In the genomic region with DNA sequence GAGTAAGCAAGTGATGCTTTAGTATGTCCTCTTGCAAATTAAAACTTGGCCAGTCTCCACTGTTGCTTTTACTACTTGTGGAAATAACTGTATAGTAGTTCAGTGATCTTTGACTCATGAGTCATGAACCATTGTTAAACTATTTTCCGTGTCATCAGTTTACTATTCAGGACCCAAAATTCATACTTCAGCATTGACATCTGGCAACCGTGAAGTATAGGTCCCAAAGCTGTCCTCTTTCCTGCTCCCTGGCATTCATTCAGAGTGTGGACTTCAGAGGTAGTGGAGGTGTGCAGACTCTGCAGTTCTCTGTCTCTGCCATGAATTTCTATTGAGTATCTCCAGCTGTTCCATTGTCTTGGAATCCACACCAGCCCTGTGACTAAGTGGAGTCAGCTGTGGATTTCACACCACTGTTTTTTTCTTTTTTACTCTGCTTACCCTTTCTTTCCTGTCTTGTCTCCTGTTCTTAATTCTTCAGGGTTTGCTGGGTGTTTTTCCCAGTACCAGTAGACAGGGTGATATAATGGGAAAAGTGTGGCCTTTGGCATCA, we compare ENCODE assay signal across 13 cellular contexts. TPM values are rescaled to one million over a fixed set of nuclear protein-coding genes. Genes with fewer than 3 reads are reported as not detected.
DNase-seq lines count a peak whose midpoint lies in the region; ATAC-seq and TF ChIP-seq lines count a peak whose summit lies in the region.
"Had no signal": no experiment of that assay in that cellular context is flagged by ENCODE, and none has a peak within 500 bp of the region (broad histone marks: within the 10 kb centered on the region; RNA-seq: fewer than 3 reads in every experiment).

No MANE protein-coding gene starts in this region.

- H3K4me1 Mint-ChIP-seq in GM23338: peaks cover 8% of the 10 kb centered on the region

- no peaks in the 10 kb centered on the region for H3K9me3 Mint-ChIP-seq in GM23338
- H3K9me3 Mint-ChIP-seq: natural killer cell had no signal

- no peak overlapping the region for H3K27ac Mint-ChIP-seq in GM23338
- H3K27ac Mint-ChIP-seq: natural killer cell had no signal

- no peaks in the 10 kb centered on the region for H3K9me3 ChIP-seq in osteoblast (ENCODE audit: low read depth, low read length)
- H3K9me3 ChIP-seq in WERI-Rb-1 (ENCODE audit: severe bottlenecking): no peaks in the 10 kb centered on the region

- no peaks in the 10 kb centered on the region for H3K9me2 ChIP-seq in GM23338 (ENCODE audit: insufficient read depth)

- no peaks in the 10 kb centered on the region for H3F3A ChIP-seq in GM23338 (replicated peaks; ENCODE audit: low read depth)

- no peaks in the 10 kb centered on the region for H3K27me3 Mint-ChIP-seq in GM23338 (ENCODE audit: insufficient read depth, low read depth, poor library complexity)

- H3K27me3 ChIP-seq in GM23338 (ENCODE audit: insufficient read depth) (peaks cover 3% of the 10 kb centered on the region), osteoblast (ENCODE audit: insufficient read depth, low read length) (no peaks in the 10 kb centered on the region), WERI-Rb-1 (ENCODE audit: insufficient read depth, low read depth, severe bottlenecking) (no peaks in the 10 kb centered on the region)

- no peak overlapping the region for H2AFZ ChIP-seq in GM23338
- no peak overlapping the region for H2AFZ ChIP-seq in osteoblast (ENCODE audit: low read length)

- no peak overlapping the region for H3K4me3 Mint-ChIP-seq in GM23338
- H3K4me3 Mint-ChIP-seq: natural killer cell had no signal

- no peak overlapping the region for H3K27ac ChIP-seq in GM23338 (ENCODE audit: low read depth)
- no peak overlapping the region for H3K27ac ChIP-seq in osteoblast (ENCODE audit: low read depth, low read length)
- H3K27ac ChIP-seq in WERI-Rb-1: no peak overlapping the region

- ATAC-seq in GM23338 (peak; percentile 24; the same call in 1 of the 3 replicates), SK-N-SH treated with all-trans-retinoic acid at 6 μM for 48 hours (peak; percentile 44)
- ATAC-seq: GM12878, natural killer cell had no signal

- H3K4me1 ChIP-seq in GM23338 (ENCODE audit: insufficient read depth): peaks cover 8% of the 10 kb centered on the region; the same call in 1 of the 2 replicates
- peaks cover 9% of the 10 kb centered on the region for H3K4me1 ChIP-seq in osteoblast (ENCODE audit: insufficient read depth, low read length)

- DNase-seq in GM23338 (ENCODE audit: low spot score): no peak
- DNase-seq in fibroblast of pulmonary artery (ENCODE audit: low read depth): peak; percentile 69
- DNase-seq in osteoblast (ENCODE audit: insufficient read length, low spot score, missing footprints): peak; percentile 76
- no peak for DNase-seq in globus pallidus (ENCODE audit: low spot score)
- DNase-seq in T-helper 2 cell: no peak
- DNase-seq in NCI-H2081 (lab: John Stamatoyannopoulos, UW): no peak
- no peak for DNase-seq in WERI-Rb-1
- DNase-seq: activated CD4-positive, alpha-beta T cell treated with anti-CD3 and anti-CD28 coated beads for 48 hours; activated gamma-delta T cell treated with Interleukin-2 at 50 U/mL for 16 hours; natural killer cell; NCI-H345 had no signal

- no peaks in the 10 kb centered on the region for H3K36me3 Mint-ChIP-seq in GM23338 (ENCODE audit: low read depth)
- H3K36me3 Mint-ChIP-seq: natural killer cell had no signal

- H4K20me1 ChIP-seq in GM23338 (replicated peaks; ENCODE audit: insufficient read depth) (no peaks in the 10 kb centered on the region), osteoblast (ENCODE audit: insufficient read depth, low read length) (peaks cover 18% of the 10 kb centered on the region)

- H3K4me2 ChIP-seq in GM23338: no peak overlapping the region
- H3K4me2 ChIP-seq in osteoblast (ENCODE audit: insufficient read depth, low read length): peak overlapping the region; percentile 34

- TF ChIP-seq CTCF in GM23338 (conservative IDR thresholded peaks at IDR 0.05; ENCODE audit: low read depth in 2 of 2) (no peak), fibroblast of pulmonary artery (IDR thresholded peaks at IDR 0.05; ENCODE audit: low read length, missing control alignments) (no peak), osteoblast (IDR thresholded peaks at IDR 0.05; ENCODE audit: extremely low read depth, low read depth, low read length) (no peak), WERI-Rb-1 (IDR thresholded peaks at IDR 0.05; ENCODE audit: low read depth, low read length) (no peak)

- H3K79me2 ChIP-seq in GM23338 (replicated peaks; ENCODE audit: insufficient read depth) (no peaks in the 10 kb centered on the region), osteoblast (ENCODE audit: insufficient read depth, low read length) (no peaks in the 10 kb centered on the region)

- H3K36me3 ChIP-seq in GM23338 (ENCODE audit: insufficient read depth) (no peaks in the 10 kb centered on the region), osteoblast (ENCODE audit: insufficient read depth, low read length) (no peaks in the 10 kb centered on the region), WERI-Rb-1 (no peaks in the 10 kb centered on the region)

- H3K4me3 ChIP-seq in GM23338 (no peak overlapping the region), fibroblast of pulmonary artery (replicated peaks; ENCODE audit: low read depth, low read length) (no peak overlapping the region), osteoblast (ENCODE audit: insufficient read depth, low read length) (no peak overlapping the region), WERI-Rb-1 (ENCODE audit: low read depth, low read length) (no peak overlapping the region)
- H3K4me3 ChIP-seq: GM12878 had no signal

TF ChIP-seq in GM23338, 12 proteins besides CTCF, POLR2A, EP300 and RAD21 (continues in another document):
- TF ChIP-seq EZH2 (IDR thresholded peaks at IDR 0.05; ENCODE audit: low read depth, unreplicated experiment) (no peak), REST (IDR thresholded peaks at IDR 0.05; ENCODE audit: unreplicated experiment) (no peak), CREB1 (CRISPR knock-in tag; IDR thresholded peaks at IDR 0.05; ENCODE audit: low read depth) (no peak)

TF ChIP-seq in SK-N-SH treated with all-trans-retinoic acid at 6 μM for 48 hours, 23 proteins besides CTCF, POLR2A, EP300 and RAD21 (continues in another document):
- TF ChIP-seq, protein P1, sequence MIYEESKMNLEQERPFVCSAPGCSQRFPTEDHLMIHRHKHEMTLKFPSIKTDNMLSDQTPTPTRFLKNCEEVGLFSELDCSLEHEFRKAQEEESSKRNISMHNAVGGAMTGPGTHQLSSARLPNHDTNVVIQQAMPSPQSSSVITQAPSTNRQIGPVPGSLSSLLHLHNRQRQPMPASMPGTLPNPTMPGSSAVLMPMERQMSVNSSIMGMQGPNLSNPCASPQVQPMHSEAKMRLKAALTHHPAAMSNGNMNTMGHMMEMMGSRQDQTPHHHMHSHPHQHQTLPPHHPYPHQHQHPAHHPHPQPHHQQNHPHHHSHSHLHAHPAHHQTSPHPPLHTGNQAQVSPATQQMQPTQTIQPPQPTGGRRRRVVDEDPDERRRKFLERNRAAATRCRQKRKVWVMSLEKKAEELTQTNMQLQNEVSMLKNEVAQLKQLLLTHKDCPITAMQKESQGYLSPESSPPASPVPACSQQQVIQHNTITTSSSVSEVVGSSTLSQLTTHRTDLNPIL (CRISPR knock-in tag; IDR thresholded peaks at IDR 0.05; ENCODE audit: low read depth): no peak
- TF ChIP-seq GLIS3 (CRISPR knock-in tag; IDR thresholded peaks at IDR 0.05) (no peak), PPARA (CRISPR knock-in tag; IDR thresholded peaks at IDR 0.05; ENCODE audit: borderline replicate concordance) (no peak), ARNTL (CRISPR knock-in tag; IDR thresholded peaks at IDR 0.05; ENCODE audit: borderline replicate concordance, low read depth) (no peak), TCF4 (CRISPR knock-in tag; IDR thresholded peaks at IDR 0.05; ENCODE audit: borderline replicate concordance) (no peak), RARB (CRISPR knock-in tag; IDR thresholded peaks at IDR 0.05) (no peak), ISL1 (CRISPR knock-in tag; IDR thresholded peaks at IDR 0.05) (no peak), ZFP3 (CRISPR knock-in tag; IDR thresholded peaks at IDR 0.05) (no peak), ZFP30 (CRISPR knock-in tag; IDR thresholded peaks at IDR 0.05) (no peak), ZC3H10 (CRISPR knock-in tag; IDR thresholded peaks at IDR 0.05) (no peak), ZNF70 (CRISPR knock-in tag; IDR thresholded peaks at IDR 0.05) (no peak)
- TF ChIP-seq, protein P2, sequence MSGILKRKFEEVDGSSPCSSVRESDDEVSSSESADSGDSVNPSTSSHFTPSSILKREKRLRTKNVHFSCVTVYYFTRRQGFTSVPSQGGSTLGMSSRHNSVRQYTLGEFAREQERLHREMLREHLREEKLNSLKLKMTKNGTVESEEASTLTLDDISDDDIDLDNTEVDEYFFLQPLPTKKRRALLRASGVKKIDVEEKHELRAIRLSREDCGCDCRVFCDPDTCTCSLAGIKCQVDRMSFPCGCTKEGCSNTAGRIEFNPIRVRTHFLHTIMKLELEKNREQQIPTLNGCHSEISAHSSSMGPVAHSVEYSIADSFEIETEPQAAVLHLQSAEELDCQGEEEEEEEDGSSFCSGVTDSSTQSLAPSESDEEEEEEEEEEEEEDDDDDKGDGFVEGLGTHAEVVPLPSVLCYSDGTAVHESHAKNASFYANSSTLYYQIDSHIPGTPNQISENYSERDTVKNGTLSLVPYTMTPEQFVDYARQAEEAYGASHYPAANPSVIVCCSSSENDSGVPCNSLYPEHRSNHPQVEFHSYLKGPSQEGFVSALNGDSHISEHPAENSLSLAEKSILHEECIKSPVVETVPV (CRISPR knock-in tag; IDR thresholded peaks at IDR 0.05): no peak
- TF ChIP-seq, protein P3, sequence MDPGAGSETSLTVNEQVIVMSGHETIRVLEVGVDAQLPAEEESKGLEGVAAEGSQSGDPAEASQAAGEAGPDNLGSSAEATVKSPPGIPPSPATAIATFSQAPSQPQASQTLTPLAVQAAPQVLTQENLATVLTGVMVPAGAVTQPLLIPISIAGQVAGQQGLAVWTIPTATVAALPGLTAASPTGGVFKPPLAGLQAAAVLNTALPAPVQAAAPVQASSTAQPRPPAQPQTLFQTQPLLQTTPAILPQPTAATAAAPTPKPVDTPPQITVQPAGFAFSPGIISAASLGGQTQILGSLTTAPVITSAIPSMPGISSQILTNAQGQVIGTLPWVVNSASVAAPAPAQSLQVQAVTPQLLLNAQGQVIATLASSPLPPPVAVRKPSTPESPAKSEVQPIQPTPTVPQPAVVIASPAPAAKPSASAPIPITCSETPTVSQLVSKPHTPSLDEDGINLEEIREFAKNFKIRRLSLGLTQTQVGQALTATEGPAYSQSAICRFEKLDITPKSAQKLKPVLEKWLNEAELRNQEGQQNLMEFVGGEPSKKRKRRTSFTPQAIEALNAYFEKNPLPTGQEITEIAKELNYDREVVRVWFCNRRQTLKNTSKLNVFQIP (CRISPR knock-in tag; IDR thresholded peaks at IDR 0.05; ENCODE audit: borderline replicate concordance, low read depth): no peak

RNA-seq across cellular contexts. Expression of gene TDRD7, which starts 7.5 kb away (rescaled TPM):
- total RNA-seq in GM23338 (2014; rRNA removed; shearing (Covaris generic)): 1.7 and 3.1 TPM in 2 replicates
- polyA plus RNA-seq in GM23338 (2016; fragmentation: Nextera tagmentation; extraction: Ambion mirVana): 0.47 and 1.7 TPM in 2 replicates
- 8.0 and 8.8 TPM in 2 replicates for total RNA-seq in osteoblast

Comparison
In these comparisons a context has a peak if more than half of its experiments do, and no peak if none do; other contexts are left out.
1. DNase-seq: peak in fibroblast of pulmonary artery (single experiment) and osteoblast (single experiment); none in GM23338 (single experiment), globus pallidus (single experiment), T-helper 2 cell (0 of 5), NCI-H2081 (0 of 2) and WERI-Rb-1 (single experiment).